ENCODE assay signal across 8 cellular contexts in the genomic region with DNA sequence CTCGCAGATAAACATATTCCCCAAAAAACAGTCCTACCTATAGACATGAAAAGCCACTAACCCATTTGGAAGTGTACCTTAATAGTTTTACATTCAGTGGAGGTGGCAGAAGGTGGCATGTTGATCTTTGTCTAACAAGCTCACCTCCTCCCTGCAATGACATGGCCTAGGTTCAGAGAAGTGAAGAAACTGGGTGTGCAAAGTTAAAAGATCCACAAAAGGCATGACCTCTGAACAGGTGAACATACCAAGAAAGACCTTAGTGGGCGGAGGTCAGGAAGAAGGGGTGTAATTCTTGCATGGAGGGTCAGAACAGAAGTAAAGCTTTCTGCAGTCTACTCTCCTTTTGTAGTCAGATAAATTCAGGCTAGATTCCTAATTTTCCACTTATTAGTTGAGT. TPM values are rescaled to one million over a fixed set of nuclear protein-coding genes. Genes with fewer than 3 reads are reported as not detected.
A peak's percentile ranks its signal among the peaks of the same experiment; 100 is the strongest.
DNase-seq lines count a peak whose midpoint lies in the region; ATAC-seq, FAIRE-seq and TF ChIP-seq lines count a peak whose summit lies in the region.

No MANE protein-coding gene starts in this region.

- TF ChIP-seq EP300 in H1 (IDR thresholded peaks at IDR 0.05; ENCODE audit: borderline replicate concordance in 1 of 2, low read depth in 2 of 2, low read length in 2 of 2): no peak

- CTCF ChIA-PET in H1 (lab: Charles Lee; ENCODE audit: partially characterized antibody): no interaction called here

- FAIRE-seq in H1 (lab: Jason Lieb, UNC): no peak

- DNase-seq in GM12864 (ENCODE audit: low read depth) (no peak), NAMALWA (ENCODE audit: low spot score) (peak; percentile 46), H1 (ENCODE audit: low read depth in 1 of 2, low spot score in 2 of 2) (no peak), NCI-H345 treated with DMSO at 0.1 percent for 48 hours (lab: John Stamatoyannopoulos, UW; ENCODE audit: unreplicated experiment) (no peak), SW 1271 (lab: John Stamatoyannopoulos, UW) (no peak)

- peak overlapping the region; percentile 74 to 75 for H3K4me2 ChIP-seq in H1 (ENCODE audit: insufficient read depth in 1 of 2, low read depth in 2 of 2, low read length in 2 of 2)

- H3K23ac ChIP-seq in H1 (ENCODE audit: insufficient read length): no peak overlapping the region

- H3K9me3 ChIP-seq in H1 (ENCODE audit: insufficient read depth in 2 of 2, low read depth in 1 of 2, low read length in 1 of 2) (no peaks in the 10 kb centered on the region), neuron (ENCODE audit: low read length) (no peaks in the 10 kb centered on the region)

- H3K9ac ChIP-seq in H1 (replicated peaks in 1 of 4; ENCODE audit: extremely low read depth in 1 of 4, low read depth in 3 of 4, low read length in 3 of 4): peak overlapping the region; percentile 83 to 99 (median 98)

- H3K27me3 ChIP-seq in H1 (replicated peaks in 1 of 4; ENCODE audit: control insufficient read depth in 3 of 4, extremely low read depth in 1 of 4, insufficient read depth in 3 of 4, low read length in 3 of 4): peaks cover 0 to 10% (median 8%) of the 10 kb centered on the region in 4 experiments; a peak in 6 of 7 replicates
- H3K27me3 ChIP-seq in neuron (ENCODE audit: insufficient read depth, low read length): no peaks in the 10 kb centered on the region

- peak overlapping the region; percentile 82 for H3K4ac ChIP-seq in H1 (replicated peaks; ENCODE audit: insufficient read length, low read depth, low read length)

- no peak overlapping the region for H3K18ac ChIP-seq in H1 (ENCODE audit: extremely low read depth, low read length)

- ATAC-seq in GM19324 (IDR thresholded peaks at IDR 0.05; ENCODE audit: low FRiP score, unreplicated experiment): no peak
- ATAC-seq in GM19463 (IDR thresholded peaks at IDR 0.05; ENCODE audit: unreplicated experiment): no peak

- H3K4me3 ChIP-seq in GM12864 (ENCODE audit: low read depth, low read length) (peak overlapping the region; percentile 77), H1 (ENCODE audit: extremely low read depth in 1 of 4, insufficient read depth in 2 of 4, low read depth in 3 of 4, low read length in 4 of 4) (peak overlapping the region; percentile 91 to 97 (median 95)), neuron (ENCODE audit: low read length) (peak overlapping the region; percentile 82)

- TF ChIP-seq POLR2A in H1 (IDR thresholded peaks at IDR 0.05; ENCODE audit: control extremely low read depth in 1 of 2, low read depth in 2 of 2, low read length in 2 of 2): no peak

- no peak overlapping the region for H3K14ac ChIP-seq in H1 (ENCODE audit: insufficient read length)

- H2BK12ac ChIP-seq in H1 (ENCODE audit: low read depth, low read length): peak overlapping the region; percentile 51; the same call in 1 of the 2 replicates

- H3K36me3 ChIP-seq in H1 (ENCODE audit: control insufficient read depth in 2 of 4, insufficient read depth in 4 of 4, low read length in 3 of 4): peaks cover 5 to 39% (median 28%) of the 10 kb centered on the region in 4 experiments
- H3K36me3 ChIP-seq in neuron (ENCODE audit: insufficient read depth, low read length): peaks cover 39% of the 10 kb centered on the region

- TF ChIP-seq CTCF in GM12864 (IDR thresholded peaks at IDR 0.05; ENCODE audit: low read depth, low read length, missing control alignments) (no peak), H1 (IDR thresholded peaks at IDR 0.05; ENCODE audit: control extremely low read depth in 1 of 3, insufficient read depth in 1 of 3, low read depth in 1 of 3, low read length in 3 of 3) (no peak)

- peaks cover 3% of the 10 kb centered on the region; the same call in 1 of the 2 replicates for H3K23me2 ChIP-seq in H1 (ENCODE audit: low read depth, low read length)

- 58% methylated on average over 2 of the region's 2 CpGs; no CpG with 5 or more reads in 1 of the 2 experiments for WGBS in H1 (ENCODE audit: extremely low coverage in 1 of 2, insufficient coverage in 1 of 2, insufficient read length in 1 of 2, insufficient replicate concordance in 2 of 2, low coverage in 1 of 2, low lambda C conversion rate in 2 of 2, missing lambda C conversion rate in 1 of 2), 2 experiments

- POLR2A ChIA-PET in H1 (lab: Charles Lee; ENCODE audit: partially characterized antibody): interaction anchor here (0.6 to 4.3 kb wide), 3 partner anchors 11 to 279 kb away, joined by 3 to 19 read pairs (median 4); no protein-coding TSS in a partner anchor

- no peak overlapping the region for H2BK20ac ChIP-seq in H1 (ENCODE audit: low read length)

- H2BK15ac ChIP-seq in H1 (ENCODE audit: low read length): no peak overlapping the region

- no peak overlapping the region for H4K91ac ChIP-seq in H1 (replicated peaks; ENCODE audit: insufficient read length, low read length)

- H3K27ac ChIP-seq in H1 (ENCODE audit: low read depth, low read length): peak overlapping the region; percentile 94; the same call in 1 of the 2 replicates

- H2BK5ac ChIP-seq in H1 (ENCODE audit: low read depth, low read length): no peak overlapping the region

- no peaks in the 10 kb centered on the region for H4K20me1 ChIP-seq in H1 (replicated peaks in 1 of 2; ENCODE audit: control insufficient read depth in 1 of 2, insufficient read depth in 2 of 2, low read length in 2 of 2)

- H4K5ac ChIP-seq in H1 (ENCODE audit: insufficient read length, low read depth, low read length): no peak overlapping the region

- H3K79me1 ChIP-seq in H1 (ENCODE audit: low read depth, low read length): no peaks in the 10 kb centered on the region

- TF ChIP-seq RAD21 in H1 (IDR thresholded peaks at IDR 0.05 in 1 of 2, conservative IDR thresholded peaks at IDR 0.05 in 1 of 2; ENCODE audit: low read depth in 2 of 2, low read length in 2 of 2): no peak

- peaks cover 17 to 39% of the 10 kb centered on the region in 2 experiments for H3K79me2 ChIP-seq in H1 (ENCODE audit: control insufficient read depth in 1 of 2, insufficient read depth in 2 of 2, low read length in 2 of 2)

- H2AFZ ChIP-seq in H1 (ENCODE audit: low read length) (peak overlapping the region; percentile 83; the same call in 1 of the 2 replicates), neuron (ENCODE audit: low read depth, low read length) (no peak overlapping the region)

- no peak overlapping the region for H4K8ac ChIP-seq in H1 (ENCODE audit: extremely low read depth, insufficient read depth, low read length)

- no peak overlapping the region for H2AK5ac ChIP-seq in H1 (ENCODE audit: low read depth, low read length)

- H3K56ac ChIP-seq in H1 (replicated peaks; ENCODE audit: insufficient read length, low read depth, low read length): no peak overlapping the region

- no peak overlapping the region for H2BK120ac ChIP-seq in H1 (replicated peaks; ENCODE audit: low read depth, low read length)

- H3K4me1 ChIP-seq in H1 (replicated peaks in 1 of 4; ENCODE audit: control insufficient read depth in 3 of 4, insufficient read depth in 4 of 4, low read length in 3 of 4): no peaks in the 10 kb centered on the region
- peaks cover 24% of the 10 kb centered on the region for H3K4me1 ChIP-seq in neuron (ENCODE audit: insufficient read depth, low read length)

TF ChIP-seq in H1, 55 proteins besides CTCF, POLR2A, EP300 and RAD21:
- no peak for TF ChIP-seq TBP (IDR thresholded peaks at IDR 0.05; ENCODE audit: low read depth, low read length)
TF ChIP-seq in H1: peak in this region for 0.

RNA-seq across cellular contexts. Expression of a gene that starts 0.8 kb away (rescaled TPM):
- total RNA-seq in H1 (2021; fragmentation: NEBNext Ultra II Directional; extraction: Animal tissue kit (Norgen Biotek cat#: 25700)): 164 and 175 TPM in 2 replicates
- 99.9 and 164 TPM in 2 replicates for polyA plus RNA-seq in H1 (2011; rRNA removed)
- 159 TPM for polyA plus RNA-seq in H1 (2011; cell fraction: cytosol; rRNA removed)
- polyA plus RNA-seq in H1 (2011; cell fraction: nucleus; rRNA removed): 76.5 TPM
- polyA plus RNA-seq in H1 (2012, experiment 1 of 2): 114 to 170 TPM (median 127 TPM) in 4 replicates
- 34.5 TPM for polyA plus RNA-seq in H1 (2012, experiment 2 of 2)
- 151 TPM for polyA plus RNA-seq in H1 (2013, experiment 1 of 2)
- 157 TPM for polyA plus RNA-seq in H1 (2013, experiment 2 of 2)
- 139 and 229 TPM in 2 replicates for polyA minus RNA-seq in H1 (2011; rRNA and poly(A)+ RNA removed)
- polyA minus RNA-seq in H1 (2011; cell fraction: cytosol; rRNA and poly(A)+ RNA removed): 61.7 TPM
- 205 TPM for polyA minus RNA-seq in H1 (2011; cell fraction: nucleus; rRNA and poly(A)+ RNA removed)
